Comparison of ENCODE assay signal across 6 cellular contexts in the genomic region with DNA sequence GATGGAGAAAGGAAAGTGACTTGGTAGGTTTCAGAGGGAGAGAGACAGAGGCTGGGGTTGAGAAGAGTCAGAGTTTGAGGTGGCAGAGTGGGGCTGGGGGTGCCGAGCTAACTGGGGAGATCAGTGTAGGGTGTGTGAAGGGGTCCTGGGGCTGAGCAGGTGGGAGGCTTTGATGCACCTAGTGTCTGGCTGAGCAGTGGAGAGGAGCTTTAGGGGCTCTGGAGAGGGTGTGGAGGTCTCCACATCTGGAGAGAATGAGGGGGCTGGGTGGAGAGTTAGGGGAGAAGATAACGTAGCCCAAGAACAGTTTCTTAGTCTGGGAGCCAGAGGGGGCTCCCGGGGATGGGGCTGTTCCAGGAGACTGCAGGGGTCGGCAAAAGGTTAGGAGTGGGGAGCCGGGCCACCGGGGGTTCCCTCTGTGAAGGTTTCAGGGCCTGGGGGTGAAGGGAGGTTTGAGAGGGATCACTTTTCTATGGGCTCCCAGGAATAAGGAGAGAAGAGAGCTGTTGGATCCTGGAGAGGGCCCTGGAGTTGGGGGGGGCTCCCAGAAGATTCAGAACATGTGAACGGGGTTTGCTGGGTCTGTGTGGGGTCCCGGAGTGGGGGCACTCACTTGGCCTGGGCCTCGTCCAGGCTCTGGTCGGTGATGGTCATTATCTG. TPM values are rescaled to one million over a fixed set of nuclear protein-coding genes. Genes with fewer than 3 reads are reported as not detected.
DNase-seq lines count a peak whose midpoint lies in the region; ATAC-seq, FAIRE-seq and TF ChIP-seq lines count a peak whose summit lies in the region.

No MANE protein-coding gene starts in this region.

- no peaks in the 10 kb centered on the region for H3K9me3 ChIP-seq in SU-DHL-6 (ENCODE audit: insufficient read depth, low read length)
- H3K9me3 ChIP-seq in keratinocyte (ENCODE audit: control insufficient read depth, low read depth, low read length): no peaks in the 10 kb centered on the region

- CTCF ChIA-PET in AG04449 (lab: Yijun Ruan, JAX): interaction anchor here (1.5 to 2.6 kb wide), 3 partner anchors 13 to 72 kb away, joined by 5 to 8 read pairs (median 5); no protein-coding TSS in a partner anchor

- no peak for ATAC-seq in GM19328 (IDR thresholded peaks at IDR 0.05; ENCODE audit: unreplicated experiment)

- H3K27me3 ChIP-seq in SU-DHL-6 (ENCODE audit: low read length) (no peaks in the 10 kb centered on the region), keratinocyte (ENCODE audit: control insufficient read depth, extremely low read depth, insufficient read depth, low read length) (no peaks in the 10 kb centered on the region)

- H3K4me1 ChIP-seq in keratinocyte (ENCODE audit: control insufficient read depth, extremely low read depth, insufficient read depth, low read length): peaks cover 19% of the 10 kb centered on the region

- DNase-seq in AG04449 (ENCODE audit: low read depth, low spot score) (no peak), keratinocyte (ENCODE audit: low read depth, low spot score) (no peak), NCI-H2196 treated with DMSO at 0.1 percent for 48 hours (lab: John Stamatoyannopoulos, UW; ENCODE audit: unreplicated experiment) (no peak), NCI-H526 treated with DMSO at 0.1 percent for 48 hours (lab: John Stamatoyannopoulos, UW) (no peak)

- H3K9ac ChIP-seq in SU-DHL-6 (ENCODE audit: low read length) (peak overlapping the region; percentile 91), keratinocyte (ENCODE audit: control insufficient read depth, extremely low read depth, insufficient read depth, low read length) (peak overlapping the region; percentile 81)

- no peaks in the 10 kb centered on the region for H4K20me1 ChIP-seq in SU-DHL-6 (ENCODE audit: low read depth, low read length)
- H4K20me1 ChIP-seq in keratinocyte (ENCODE audit: control insufficient read depth, extremely low read depth, insufficient read depth, low read length): no peaks in the 10 kb centered on the region

- H3K4me3 ChIP-seq in AG04449 (ENCODE audit: low read depth, low read length) (peak overlapping the region; percentile 77), SU-DHL-6 (ENCODE audit: insufficient read depth, low read length, poor library complexity, severe bottlenecking) (peak overlapping the region; percentile 59), keratinocyte (ENCODE audit: control insufficient read depth in 2 of 3, extremely low read depth in 1 of 3, insufficient read depth in 2 of 3, low read depth in 1 of 3, low read length in 3 of 3) (peak overlapping the region; percentile 73 to 85 (median 83))

- POLR2A ChIA-PET in AG04449 (lab: Yijun Ruan, JAX): no interaction called here

- no peak for TF ChIP-seq CTCF in AG04449 (IDR thresholded peaks at IDR 0.05; ENCODE audit: insufficient read depth, low read length, missing control alignments)
- TF ChIP-seq CTCF in SU-DHL-6 (IDR thresholded peaks at IDR 0.05; ENCODE audit: insufficient read depth, low read length, poor library complexity, severe bottlenecking): no peak
- TF ChIP-seq CTCF in keratinocyte (optimal IDR thresholded peaks at IDR 0.05 in 1 of 3, IDR thresholded peaks at IDR 0.05 in 1 of 3, conservative IDR thresholded peaks at IDR 0.05 in 1 of 3; ENCODE audit: extremely low read depth in 1 of 3, insufficient read depth in 2 of 3, low read length in 3 of 3): no peak

- H3K4me2 ChIP-seq in SU-DHL-6 (ENCODE audit: low read depth, low read length, poor library complexity, severe bottlenecking) (peak overlapping the region; percentile 95), keratinocyte (ENCODE audit: control insufficient read depth, extremely low read depth, insufficient read depth, low read depth, low read length) (peak overlapping the region; percentile 97)

- H3K27ac ChIP-seq in SU-DHL-6 (ENCODE audit: low read depth, low read length): peak overlapping the region; percentile 87
- H3K27ac ChIP-seq in keratinocyte (ENCODE audit: control insufficient read depth, insufficient read depth, low read length): peak overlapping the region; percentile 67

- FAIRE-seq in keratinocyte (lab: Jason Lieb, UNC): no peak

- H3F3A ChIP-seq in SU-DHL-6 (ENCODE audit: insufficient read depth): peaks cover 25% of the 10 kb centered on the region

- H3K79me2 ChIP-seq in SU-DHL-6 (ENCODE audit: insufficient read depth, low read length) (peaks cover 30% of the 10 kb centered on the region), keratinocyte (ENCODE audit: control insufficient read depth, insufficient read depth, low read length) (peaks cover 12% of the 10 kb centered on the region)

- H2AFZ ChIP-seq in SU-DHL-6 (ENCODE audit: low read depth, low read length, severe bottlenecking) (no peak overlapping the region), keratinocyte (ENCODE audit: control insufficient read depth, low read length) (no peak overlapping the region)

- H3K9me1 ChIP-seq in keratinocyte (ENCODE audit: control insufficient read depth, extremely low read depth, insufficient read depth, low read length): no peaks in the 10 kb centered on the region

- no peaks in the 10 kb centered on the region for H3K9me2 ChIP-seq in SU-DHL-6 (replicated peaks; ENCODE audit: insufficient read depth, low read length)

- no peaks in the 10 kb centered on the region for H3K36me3 ChIP-seq in SU-DHL-6 (ENCODE audit: low read length)
- H3K36me3 ChIP-seq in keratinocyte (ENCODE audit: control insufficient read depth in 2 of 2, extremely low read depth in 1 of 2, insufficient read depth in 2 of 2, low read length in 2 of 2): peaks cover 9 to 12% of the 10 kb centered on the region in 2 experiments

- dilution Hi-C loops in keratinocyte (cut with MboI; ENCODE audit: extremely low pct_ligation_motif_present, low sequenced_read_pairs): no loop called here

RNA-seq across cellular contexts. Expression of a gene that starts 0.8 kb away (rescaled TPM):
- polyA plus RNA-seq in keratinocyte: 43.5 to 54.9 TPM (median 44.0 TPM) in 3 replicates
- polyA plus RNA-seq in keratinocyte (2011; ENCODE audit: low read depth): 8.7 TPM
- 28.3 and 36.2 TPM in 2 replicates for polyA plus RNA-seq in keratinocyte (2011; cell fraction: cytosol; rRNA removed)
- polyA plus RNA-seq in keratinocyte (2011; cell fraction: nucleus; rRNA removed): 89.5 and 101 TPM in 2 replicates
- polyA plus RNA-seq in keratinocyte (2012; ENCODE audit: low replicate concordance): 19.5 and 38.4 TPM in 2 replicates
- polyA minus RNA-seq in keratinocyte: 37.5 to 49.7 TPM (median 45.1 TPM) in 3 replicates
- polyA minus RNA-seq in keratinocyte (2011; cell fraction: cytosol; rRNA and poly(A)+ RNA removed): 30.5 TPM
- polyA minus RNA-seq in keratinocyte (2011; cell fraction: nucleus; rRNA and poly(A)+ RNA removed): 16.9 and 22.4 TPM in 2 replicates

RNA-seq across cellular contexts. Expression of a gene that starts 3.2 kb away (rescaled TPM):
- 2.8 to 6.5 TPM (median 3.6 TPM) in 3 replicates for polyA plus RNA-seq in keratinocyte
- polyA plus RNA-seq in keratinocyte (2011; ENCODE audit: low read depth): not detected
- 2.3 and 4.1 TPM in 2 replicates for polyA plus RNA-seq in keratinocyte (2011; cell fraction: cytosol; rRNA removed)
- 1.7 and 2.1 TPM in 2 replicates for polyA plus RNA-seq in keratinocyte (2011; cell fraction: nucleus; rRNA removed)
- polyA plus RNA-seq in keratinocyte (2012; ENCODE audit: low replicate concordance): 0.39 and 7.2 TPM in 2 replicates
- polyA minus RNA-seq in keratinocyte: 1.6 to 9.5 TPM (median 3.2 TPM) in 3 replicates
- polyA minus RNA-seq in keratinocyte (2011; cell fraction: cytosol; rRNA and poly(A)+ RNA removed): 2.9 TPM
- 0.42 TPM in 1 of 2 replicates, not detected in the other for polyA minus RNA-seq in keratinocyte (2011; cell fraction: nucleus; rRNA and poly(A)+ RNA removed)

RNA-seq across cellular contexts. Expression of a gene that starts 5.2 kb away (rescaled TPM):
- polyA plus RNA-seq in keratinocyte: 2.0 to 2.4 TPM (median 2.4 TPM) in 3 replicates
- 4.5 TPM for polyA plus RNA-seq in keratinocyte (2011; ENCODE audit: low read depth)
- polyA plus RNA-seq in keratinocyte (2011; cell fraction: cytosol; rRNA removed): 0.70 and 0.80 TPM in 2 replicates
- polyA plus RNA-seq in keratinocyte (2011; cell fraction: nucleus; rRNA removed): 7.7 and 8.1 TPM in 2 replicates
- 2.3 and 4.0 TPM in 2 replicates for polyA plus RNA-seq in keratinocyte (2012; ENCODE audit: low replicate concordance)
- 0.33 to 1.3 TPM (median 0.56 TPM) in 3 replicates for polyA minus RNA-seq in keratinocyte
- polyA minus RNA-seq in keratinocyte (2011; cell fraction: cytosol; rRNA and poly(A)+ RNA removed): not detected
- polyA minus RNA-seq in keratinocyte (2011; cell fraction: nucleus; rRNA and poly(A)+ RNA removed): 0.63 and 0.85 TPM in 2 replicates

RNA-seq across cellular contexts. Expression of a gene that starts 11.0 kb away (rescaled TPM):
- polyA plus RNA-seq in keratinocyte: 29.6 to 43.2 TPM (median 33.2 TPM) in 3 replicates
- polyA plus RNA-seq in keratinocyte (2011; ENCODE audit: low read depth): 2.9 TPM
- 36.8 and 37.5 TPM in 2 replicates for polyA plus RNA-seq in keratinocyte (2011; cell fraction: cytosol; rRNA removed)
- 15.3 and 17.9 TPM in 2 replicates for polyA plus RNA-seq in keratinocyte (2011; cell fraction: nucleus; rRNA removed)
- polyA plus RNA-seq in keratinocyte (2012; ENCODE audit: low replicate concordance): 35.1 and 39.4 TPM in 2 replicates
- polyA minus RNA-seq in keratinocyte: 15.1 to 20.0 TPM (median 16.7 TPM) in 3 replicates
- polyA minus RNA-seq in keratinocyte (2011; cell fraction: cytosol; rRNA and poly(A)+ RNA removed): 15.0 TPM
- 4.0 and 7.0 TPM in 2 replicates for polyA minus RNA-seq in keratinocyte (2011; cell fraction: nucleus; rRNA and poly(A)+ RNA removed)

RNA-seq across cellular contexts. Expression of a gene that starts 13.3 kb away (rescaled TPM):
- polyA plus RNA-seq in keratinocyte: 46.4 to 85.1 TPM (median 54.7 TPM) in 3 replicates
- polyA plus RNA-seq in keratinocyte (2011; ENCODE audit: low read depth): 2.9 TPM
- polyA plus RNA-seq in keratinocyte (2011; cell fraction: cytosol; rRNA removed): 85.0 and 105 TPM in 2 replicates
- 54.6 and 68.9 TPM in 2 replicates for polyA plus RNA-seq in keratinocyte (2011; cell fraction: nucleus; rRNA removed)
- polyA plus RNA-seq in keratinocyte (2012; ENCODE audit: low replicate concordance): 32.3 and 71.2 TPM in 2 replicates
- polyA minus RNA-seq in keratinocyte: 94.8 to 190 TPM (median 128 TPM) in 3 replicates
- polyA minus RNA-seq in keratinocyte (2011; cell fraction: cytosol; rRNA and poly(A)+ RNA removed): 142 TPM
- polyA minus RNA-seq in keratinocyte (2011; cell fraction: nucleus; rRNA and poly(A)+ RNA removed): 26.9 and 27.6 TPM in 2 replicates
